ENCODE assay signal across 35 cellular contexts in the genomic region with DNA sequence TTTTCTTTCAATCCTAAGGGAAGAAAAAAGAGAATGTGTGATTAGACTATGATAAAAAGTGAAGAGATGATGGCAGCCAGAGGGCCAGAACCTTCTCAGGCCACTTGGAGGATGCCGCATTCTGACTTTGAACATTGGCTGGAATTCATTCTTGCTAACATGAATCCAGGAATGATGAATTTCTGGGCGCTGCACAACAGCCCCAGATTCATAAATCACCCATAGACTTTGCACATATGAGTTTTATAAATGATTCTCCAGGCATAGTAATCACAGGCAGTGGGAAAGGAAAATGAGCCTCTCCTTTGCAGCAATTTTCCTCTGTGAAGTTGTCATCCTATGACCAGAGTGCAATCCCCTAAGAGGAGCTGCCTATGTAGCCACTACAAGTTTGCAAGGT.
"Had no signal": no experiment of that assay in that cellular context is flagged by ENCODE, and none has a peak within 500 bp of the region (broad histone marks: within the 10 kb centered on the region; RNA-seq: fewer than 3 reads in every experiment).

No MANE protein-coding gene starts in this region.

- H3K4me1 Mint-ChIP-seq: activated CD4-positive, alpha-beta T cell treated with anti-CD3 and anti-CD28 coated beads, Interleukin-2, amount 10 ng/mL, durations not matched to agents 24 days and 14 days; activated naive CD8-positive, alpha-beta T cell treated with anti-CD3 and anti-CD28 coated beads, Interleukin-2, amount 10 ng/mL, durations not matched to agents 7 days and 5 days; activated T-helper 17 cell treated with anti-CD3 and anti-CD28 coated beads, Interleukin-2, amount 50 U/mL, for 72 hours had no signal

- ATAC-seq: activated CD8-positive, alpha-beta T cell treated with anti-CD3 and anti-CD28 coated beads for 36 hours; activated T-cell treated with anti-CD3 and anti-CD28 coated beads, Interleukin-2, amount 50 U/mL, for 72 hours; activated T-helper 17 cell treated with anti-CD3 and anti-CD28 coated beads, Interleukin-2, amount 50 U/mL, for 72 hours; Right ventricle myocardium inferior had no signal

- H3K27me3 Mint-ChIP-seq: activated CD4-positive, alpha-beta T cell treated with anti-CD3 and anti-CD28 coated beads, Interleukin-2, amount 10 ng/mL, durations not matched to agents 24 days and 14 days; activated T-helper 17 cell treated with anti-CD3 and anti-CD28 coated beads, Interleukin-2, amount 50 U/mL, for 72 hours had no signal

- H3K4me3 Mint-ChIP-seq: activated CD4-positive, alpha-beta T cell treated with anti-CD3 and anti-CD28 coated beads, Interleukin-2, amount 10 ng/mL, durations not matched to agents 24 days and 14 days; activated CD8-positive, alpha-beta T cell treated with anti-CD3 and anti-CD28 coated beads for 36 hours; activated naive CD8-positive, alpha-beta T cell treated with anti-CD3 and anti-CD28 coated beads, Interleukin-2, amount 10 ng/mL, durations not matched to agents 7 days and 5 days; activated T-cell treated with anti-CD3 and anti-CD28 coated beads, Interleukin-2, amount 50 U/mL, for 72 hours; activated T-helper 17 cell treated with anti-CD3 and anti-CD28 coated beads, Interleukin-2, amount 50 U/mL, for 72 hours had no signal

- DNase-seq: activated CD4-positive, alpha-beta T cell treated with anti-CD3 and anti-CD28 coated beads, Interleukin-2, amount 10 ng/mL, durations not matched to agents 24 days and 14 days; activated CD4-positive, alpha-beta T cell treated with anti-CD3 and anti-CD28 coated beads, Interleukin-2, amount 50 U/mL, for 4 hours; activated CD4-positive, CD25-positive, alpha-beta regulatory T cell; activated CD8-positive, alpha-beta T cell treated with anti-CD3 and anti-CD28 coated beads for 36 hours; activated effector memory CD4-positive, alpha-beta T cell treated with anti-CD3 and anti-CD28 coated beads, Interleukin-2, amount 50 U/mL, for 16 hours; activated naive CD4-positive, alpha-beta T cell; activated naive CD4-positive, alpha-beta T cell treated with anti-CD3 and anti-CD28 coated beads, Interleukin-2, amount 50 U/mL, for 16 hours; activated naive CD8-positive, alpha-beta T cell treated with anti-CD3 and anti-CD28 coated beads, Interleukin-2, amount 10 ng/mL, durations not matched to agents 7 days and 5 days; activated T-cell treated with anti-CD3 and anti-CD28 coated beads, Interleukin-2, amount 50 U/mL, for 1 hour; activated T-cell treated with anti-CD3 and anti-CD28 coated beads, Interleukin-2, amount 50 U/mL, for 72 hours; adrenal gland; aorta; brain microvascular endothelial cell; central memory CD4-positive, alpha-beta T cell; MM.1S; NCI-H1092 treated with DMSO at 0.1 percent for 48 hours; NCI-H1417; NCI-H146; NCI-H187; NCI-H2029 treated with DMSO at 0.1 percent for 48 hours; NCI-H2107; NCI-H2171; NCI-H510A; NCI-H526; NCI-H748 treated with DMSO at 0.1 percent for 48 hours; NK-92 treated with Interleukin-12 subunit alpha and Interleukin-12 subunit beta, amount 100 ng/mL, for 24 hours; PC-9; SIG-M5; SW 1271; T-helper 1 cell; T-helper 2 cell; T-helper 9 cell; WERI-Rb-1 had no signal

- H3K36me3 Mint-ChIP-seq: activated naive CD8-positive, alpha-beta T cell treated with anti-CD3 and anti-CD28 coated beads, Interleukin-2, amount 10 ng/mL, durations not matched to agents 7 days and 5 days had no signal

- H3K27ac Mint-ChIP-seq: activated CD4-positive, alpha-beta T cell treated with anti-CD3 and anti-CD28 coated beads, Interleukin-2, amount 10 ng/mL, durations not matched to agents 24 days and 14 days; activated CD8-positive, alpha-beta T cell treated with anti-CD3 and anti-CD28 coated beads for 36 hours; activated naive CD8-positive, alpha-beta T cell treated with anti-CD3 and anti-CD28 coated beads, Interleukin-2, amount 10 ng/mL, durations not matched to agents 7 days and 5 days; activated T-helper 17 cell treated with anti-CD3 and anti-CD28 coated beads, Interleukin-2, amount 50 U/mL, for 72 hours had no signal

- H3K9me3 Mint-ChIP-seq: activated CD4-positive, alpha-beta T cell treated with anti-CD3 and anti-CD28 coated beads, Interleukin-2, amount 10 ng/mL, durations not matched to agents 24 days and 14 days; activated CD8-positive, alpha-beta T cell treated with anti-CD3 and anti-CD28 coated beads for 36 hours; activated naive CD8-positive, alpha-beta T cell treated with anti-CD3 and anti-CD28 coated beads, Interleukin-2, amount 10 ng/mL, durations not matched to agents 7 days and 5 days; activated T-cell treated with anti-CD3 and anti-CD28 coated beads, Interleukin-2, amount 50 U/mL, for 72 hours; activated T-helper 17 cell treated with anti-CD3 and anti-CD28 coated beads, Interleukin-2, amount 50 U/mL, for 72 hours had no signal

- H3K4me3 ChIP-seq: adrenal gland, PC-9 had no signal
